Comparison of ENCODE assay signal across 9 cellular contexts in genomic region chr3:58059349-58060321, GRCh38. TPM values are rescaled to one million over a fixed set of nuclear protein-coding genes. Genes with fewer than 3 reads are reported as not detected.
DNase-seq lines count a peak whose midpoint lies in the region; ATAC-seq and TF ChIP-seq lines count a peak whose summit lies in the region.
"Had no signal": no experiment of that assay in that cellular context is flagged by ENCODE, and none has a peak within 500 bp of the region (broad histone marks: within the 10 kb centered on the region; RNA-seq: fewer than 3 reads in every experiment).

No MANE protein-coding gene starts in this region.

- H3K27me3 ChIP-seq in esophagus muscularis mucosa: no peaks in the 10 kb centered on the region

- no peaks in the 10 kb centered on the region for H3K27me3 Mint-ChIP-seq in nephron (ENCODE audit: low read depth)

- TF ChIP-seq EP300 in esophagus muscularis mucosa (IDR thresholded peaks at IDR 0.05): no peak

- TF ChIP-seq POLR2A in esophagus muscularis mucosa (IDR thresholded peaks at IDR 0.05; ENCODE audit: low read depth): no peak

- peak overlapping the region; percentile 79 to 86 (median 83) for H3K27ac ChIP-seq in esophagus muscularis mucosa (replicated peaks in 1 of 4)
- H3K27ac ChIP-seq: psoas muscle had no signal

- DNase-seq in COLO668 (lab: John Stamatoyannopoulos, UW; ENCODE audit: unreplicated experiment): peak; percentile 25
- DNase-seq in OCI-M2 (lab: John Stamatoyannopoulos, UW; ENCODE audit: unreplicated experiment): peak; percentile 27
- DNase-seq in esophagus muscularis mucosa (ENCODE audit: extremely low spot score): no peak
- no peak for DNase-seq in NK-92 (lab: John Stamatoyannopoulos, UW; ENCODE audit: unreplicated experiment)
- DNase-seq in activated CD4-positive, alpha-beta T cell treated with anti-CD3 and anti-CD28 coated beads, Interleukin-2, amount 50 U/mL, for 4 hours: no peak
- no peak for DNase-seq in effector CD4-positive, alpha-beta T cell
- DNase-seq: psoas muscle had no signal

- ATAC-seq in HG02970 (IDR thresholded peaks at IDR 0.05; ENCODE audit: low FRiP score, unreplicated experiment): no peak

- peak overlapping the region in 2 of 3 experiments; percentile 34 to 44 for H3K4me3 Mint-ChIP-seq in nephron

- intact Hi-C loops in esophagus muscularis mucosa (cut with DNase I): no loop called here

- no peaks in the 10 kb centered on the region for H3K9me3 ChIP-seq in esophagus muscularis mucosa
- H3K9me3 ChIP-seq: psoas muscle had no signal

- peaks cover 60% of the 10 kb centered on the region for H3K4me1 Mint-ChIP-seq in nephron

- no peaks in the 10 kb centered on the region for H3K36me3 ChIP-seq in esophagus muscularis mucosa

- H3K36me3 Mint-ChIP-seq in nephron (ENCODE audit: low read depth): peaks cover 12% of the 10 kb centered on the region

- H3K9me3 Mint-ChIP-seq in nephron: no peaks in the 10 kb centered on the region

- WGBS in esophagus muscularis mucosa: 27% methylated on average over 13 of the region's 15 CpGs

- peak overlapping the region in 3 of 4 donors; percentile 5 to 33 (median 7) for H3K4me3 ChIP-seq in esophagus muscularis mucosa
- H3K4me3 ChIP-seq: psoas muscle had no signal

- peaks cover 19 to 90% (median 81%) of the 10 kb centered on the region in 4 donors for H3K4me1 ChIP-seq in esophagus muscularis mucosa

- TF ChIP-seq CTCF in esophagus muscularis mucosa (IDR thresholded peaks at IDR 0.05): no peak
- no peak for TF ChIP-seq CTCF in nephron (IDR thresholded peaks at IDR 0.05; ENCODE audit: unreplicated experiment in 3 of 3)

- peak overlapping the region; percentile 91 to 98 (median 95) for H3K27ac Mint-ChIP-seq in nephron

RNA-seq across cellular contexts. Expression of gene FLNB, which starts 51.4 kb away (rescaled TPM):
- total RNA-seq in esophagus muscularis mucosa: 100 to 1,000 TPM in 2 of 4 donors, 10 to 100 TPM in 2; 61.9 to 114 (median 89.9) TPM

Comparison
In these comparisons a context has a peak if more than half of its experiments do, and no peak if none do; other contexts are left out.
1. DNase-seq: peak in COLO668 (single experiment) and OCI-M2 (single experiment); none in esophagus muscularis mucosa (single experiment), NK-92 (single experiment), activated CD4-positive, alpha-beta T cell treated with anti-CD3 and anti-CD28 coated beads, Interleukin-2, amount 50 U/mL, for 4 hours (0 of 2) and effector CD4-positive, alpha-beta T cell (single experiment).